In genomic region chr1:17259233-17259873, GRCh38 we compare ENCODE assay signal across 28 cellular contexts. TPM values are rescaled to one million over a fixed set of nuclear protein-coding genes. Genes with fewer than 3 reads are reported as not detected.
A peak's percentile ranks its signal among the peaks of the same experiment; 100 is the strongest.
DNase-seq lines count a peak whose midpoint lies in the region; TF ChIP-seq lines count a peak whose summit lies in the region.
"Had no signal": no experiment of that assay in that cellular context is flagged by ENCODE, and none has a peak within 500 bp of the region (broad histone marks: within the 10 kb centered on the region; RNA-seq: fewer than 3 reads in every experiment).

No MANE protein-coding gene starts in this region.

- in situ Hi-C loops in GM23248 (cut with MboI) (no loop called here), brain microvascular endothelial cell (cut with HindIII; ENCODE audit: low pct_ligation_motif_present, low sequenced_read_pairs) (no loop called here)

- H3K9ac ChIP-seq in GM23248, result no peak overlapping the region
- H3K9ac ChIP-seq: neural progenitor cell had no signal

- H3K9me3 ChIP-seq in GM23248 (ENCODE audit: low read depth) (no peaks in the 10 kb centered on the region), Peyer's patch (no peaks in the 10 kb centered on the region)
- H3K9me3 ChIP-seq: adrenal gland, psoas muscle, testis had no signal

- H3K79me2 ChIP-seq in GM23248 (ENCODE audit: insufficient read depth), result no peaks in the 10 kb centered on the region

- H3K27me3 ChIP-seq in GM23248 (replicated peaks; ENCODE audit: insufficient read depth), result peaks cover 13% of the 10 kb centered on the region
- H3K27me3 ChIP-seq in brain microvascular endothelial cell (replicated peaks), result no peaks in the 10 kb centered on the region
- no peaks in the 10 kb centered on the region for H3K27me3 ChIP-seq in Peyer's patch
- H3K27me3 ChIP-seq: neural progenitor cell, testis had no signal

- TF ChIP-seq POLR2A in Peyer's patch (IDR thresholded peaks at IDR 0.05), result no peak

- H4K20me1 ChIP-seq in GM23248 (ENCODE audit: insufficient read depth), result no peaks in the 10 kb centered on the region

- no peak overlapping the region for H3K4me2 ChIP-seq in GM23248 (ENCODE audit: unreplicated experiment)
- H3K4me2 ChIP-seq: neural progenitor cell had no signal

- no peak overlapping the region for H2AFZ ChIP-seq in GM23248
- H2AFZ ChIP-seq: neural progenitor cell had no signal

- TF ChIP-seq CTCF in brain microvascular endothelial cell (IDR thresholded peaks at IDR 0.05; ENCODE audit: low read depth, low read length, missing control alignments) (no peak), retinal pigment epithelial cell (conservative IDR thresholded peaks at IDR 0.05; ENCODE audit: low read depth, low read length) (no peak), Peyer's patch (IDR thresholded peaks at IDR 0.05) (no peak)

- DNase-seq in GM23248 (peak; percentile 48), M059J (ENCODE audit: low read depth) (peak; percentile 88), brain microvascular endothelial cell (peak; percentile 7), retinal pigment epithelial cell (ENCODE audit: low read depth) (peak; percentile 40), HEK293T (ENCODE audit: extremely low spot score) (no peak), NCI-H774 (lab: John Stamatoyannopoulos, UW) (no peak), Peyer's patch (no peak)
- DNase-seq in activated naive CD4-positive, alpha-beta T cell treated with anti-CD3 and anti-CD28 coated beads, Interleukin-2, amount 50 U/mL, for 16 hours, result no peak
- DNase-seq: activated CD4-positive, CD25-positive, alpha-beta regulatory T cell treated with anti-CD3 and anti-CD28 coated beads, Interleukin-2, amount 50 U/mL, for 72 hours; activated CD8-positive, alpha-beta T cell treated with anti-CD3 and anti-CD28 coated beads, Interleukin-2, amount 10 ng/mL, durations not matched to agents 7 days and 5 days; activated T-cell treated with anti-CD3 and anti-CD28 coated beads, Interleukin-2, amount 50 U/mL, for 1 hour; adrenal gland; AML-193; foreskin melanocyte; hippocampal formation; MM.1S; NCI-H146; NCI-H510A treated with DMSO at 0.1 percent for 48 hours; stimulated activated CD4-positive, alpha-beta T cell treated with anti-CD3 and anti-CD28 coated beads, Interleukin-2, amount 100 ng/mL, for 24 hours; stimulated activated naive CD4-positive, alpha-beta T cell; testis had no signal

- H3K27ac ChIP-seq in GM23248 (no peak overlapping the region), brain microvascular endothelial cell (no peak overlapping the region), Peyer's patch (no peak overlapping the region)
- H3K27ac ChIP-seq: adrenal gland, neural progenitor cell, psoas muscle, testis had no signal

- H3K4me3 ChIP-seq in GM23248 (no peak overlapping the region), brain microvascular endothelial cell (ENCODE audit: low read depth, low read length) (no peak overlapping the region), retinal pigment epithelial cell (ENCODE audit: low read length) (no peak overlapping the region), Peyer's patch (no peak overlapping the region)
- H3K4me3 ChIP-seq: adrenal gland, neural progenitor cell, psoas muscle, testis had no signal

- WGBS in GM23248 (ENCODE audit: low coverage in 1 of 2, low lambda C conversion rate in 2 of 2, missing lambda C conversion rate in 2 of 2), 2 experiments, result 40 to 46% methylated on average over 21 to 24 of the region's 24 CpGs

- H3K9me2 ChIP-seq in GM23248 (ENCODE audit: insufficient read depth), result no peaks in the 10 kb centered on the region

- no peaks in the 10 kb centered on the region for H3F3A ChIP-seq in GM23248 (ENCODE audit: insufficient read depth)

- H3K4me1 ChIP-seq in GM23248 (ENCODE audit: insufficient read depth) (peaks cover 9% of the 10 kb centered on the region; the same call in 1 of the 2 replicates), Peyer's patch (no peaks in the 10 kb centered on the region)
- H3K4me1 ChIP-seq: adrenal gland, neural progenitor cell, psoas muscle, testis had no signal

- H3K36me3 ChIP-seq in GM23248 (ENCODE audit: low read depth), result no peaks in the 10 kb centered on the region
- H3K36me3 ChIP-seq in brain microvascular endothelial cell (replicated peaks), result no peaks in the 10 kb centered on the region
- no peaks in the 10 kb centered on the region for H3K36me3 ChIP-seq in Peyer's patch
- H3K36me3 ChIP-seq: adrenal gland, neural progenitor cell had no signal

- CTCF ChIA-PET in HEK293T (lab: Yijun Ruan, JAX), result interaction anchor here (0.8 kb wide), 1 partner anchor 354 kb away, joined by 3 read pairs; no protein-coding TSS in a partner anchor

- POLR2A ChIA-PET in HEK293T (lab: Yijun Ruan, JAX), result no interaction called here

TF ChIP-seq in HEK293T, 16 proteins besides CTCF, POLR2A, EP300 and RAD21:
- TF ChIP-seq L3MBTL2 (conservative IDR thresholded peaks at IDR 0.05) (no peak), FOXM1 (IDR thresholded peaks at IDR 0.05; ENCODE audit: borderline replicate concordance) (no peak), FOXK2 (IDR thresholded peaks at IDR 0.05) (no peak), PKNOX1 (IDR thresholded peaks at IDR 0.05) (no peak), ARNT (IDR thresholded peaks at IDR 0.05) (no peak), NFRKB (IDR thresholded peaks at IDR 0.05) (no peak), CTBP1 (IDR thresholded peaks at IDR 0.05; ENCODE audit: borderline replicate concordance) (no peak)

RNA-seq across cellular contexts. Expression of gene PADI3, which starts 10.5 kb away (rescaled TPM):
- total RNA-seq in GM23248 (2014; rRNA removed; shearing (Covaris generic)), result not detected in 2 replicates
- not detected in 2 replicates for polyA plus RNA-seq in GM23248 (2016; fragmentation: Nextera tagmentation; extraction: Ambion mirVana)
- total RNA-seq in M059J (2014; rRNA removed; shearing (Covaris generic)), result 2.1 and 5.3 TPM in 2 replicates
- total RNA-seq in Peyer's patch, result not detected
- total RNA-seq: activated CD8-positive, alpha-beta T cell treated with anti-CD3 and anti-CD28 coated beads, Interleukin-2, amount 10 ng/mL, durations not matched to agents 7 days and 5 days; adrenal gland; cardiac septum; dermis microvascular lymphatic vessel endothelial cell; endothelial cell of umbilical vein; liver; skeletal muscle tissue had no signal
- polyA plus RNA-seq: adrenal gland, endothelial cell of umbilical vein, liver had no signal

RNA-seq across cellular contexts. Expression of gene PADI4, which starts 48.6 kb away (rescaled TPM):
- total RNA-seq in GM23248 (2014; rRNA removed; shearing (Covaris generic)), result not detected in 2 replicates
- not detected in 2 replicates for polyA plus RNA-seq in GM23248 (2016; fragmentation: Nextera tagmentation; extraction: Ambion mirVana)
- 0.49 and 2.3 TPM in 2 replicates for total RNA-seq in M059J (2014; rRNA removed; shearing (Covaris generic))
- total RNA-seq in Peyer's patch, result not detected
- total RNA-seq: dermis microvascular lymphatic vessel endothelial cell, endothelial cell of umbilical vein had no signal
- polyA plus RNA-seq: endothelial cell of umbilical vein had no signal

RNA-seq across cellular contexts. Expression of gene PADI1, which starts 54.4 kb away (rescaled TPM):
- under 0.01 TPM in 1 of 2 replicates, not detected in the other for total RNA-seq in GM23248 (2014; rRNA removed; shearing (Covaris generic))
- polyA plus RNA-seq in GM23248 (2016; fragmentation: Nextera tagmentation; extraction: Ambion mirVana), result 0.11 and 0.14 TPM in 2 replicates
- total RNA-seq in M059J (2014; rRNA removed; shearing (Covaris generic)), result 1.1 and 1.7 TPM in 2 replicates
- total RNA-seq in Peyer's patch, result not detected
- total RNA-seq: activated CD8-positive, alpha-beta T cell treated with anti-CD3 and anti-CD28 coated beads, Interleukin-2, amount 10 ng/mL, durations not matched to agents 7 days and 5 days; adrenal gland; cardiac septum; endothelial cell of umbilical vein; psoas muscle; skeletal muscle tissue had no signal
- polyA plus RNA-seq: liver, psoas muscle had no signal

Comparison
In these comparisons a context has a peak if more than half of its experiments do, and no peak if none do; other contexts are left out.
1. DNase-seq: peak in GM23248 (single experiment), M059J (single experiment), brain microvascular endothelial cell (single experiment) and retinal pigment epithelial cell (single experiment); none in HEK293T (single experiment), activated naive CD4-positive, alpha-beta T cell treated with anti-CD3 and anti-CD28 coated beads, Interleukin-2, amount 50 U/mL, for 16 hours (single experiment), NCI-H774 (single experiment) and Peyer's patch (0 of 3).